ENCODE assay signal across 24 cellular contexts in genomic region chr9:69279730-69280127, GRCh38. TPM values are rescaled to one million over a fixed set of nuclear protein-coding genes. Genes with fewer than 3 reads are reported as not detected.
DNase-seq lines count a peak whose midpoint lies in the region; ATAC-seq, FAIRE-seq and TF ChIP-seq lines count a peak whose summit lies in the region.
"Had no signal": no experiment of that assay in that cellular context is flagged by ENCODE, and none has a peak within 500 bp of the region (broad histone marks: within the 10 kb centered on the region; RNA-seq: fewer than 3 reads in every experiment).

No MANE protein-coding gene starts in this region.

- H3K9me1 ChIP-seq in IMR-90 (ENCODE audit: insufficient read depth, low read length): no peaks in the 10 kb centered on the region

- ATAC-seq in IMR-90 (ENCODE audit: low read depth) (no peak), left cardiac atrium (no peak)
- ATAC-seq: GM23338 had no signal

- H3K9me3 ChIP-seq in left ventricle myocardium inferior (replicated peaks) (peaks cover 2% of the 10 kb centered on the region), IMR-90 (ENCODE audit: control insufficient read depth, insufficient read depth, low read length) (no peaks in the 10 kb centered on the region), mesenchymal stem cell (ENCODE audit: control insufficient read depth, low read length) (peaks cover 3% of the 10 kb centered on the region)
- H3K9me3 ChIP-seq: BE2C had no signal

- H3K27me3 ChIP-seq in left ventricle myocardium inferior (ENCODE audit: low read depth): no peaks in the 10 kb centered on the region
- peaks cover 3% of the 10 kb centered on the region; the same call in 1 of the 2 replicates for H3K27me3 ChIP-seq in IMR-90 (ENCODE audit: control insufficient read depth, insufficient read depth, low read length)
- no peaks in the 10 kb centered on the region for H3K27me3 ChIP-seq in mesenchymal stem cell (ENCODE audit: control insufficient read depth in 1 of 2, insufficient read depth in 1 of 2, low read length in 2 of 2)
- H3K27me3 ChIP-seq: BLaER1 treated with 17β-estradiol and CSF1 and Interleukin-3, amounts not matched to agents 10 nM and 100 nM had no signal

- intact Hi-C loops in left ventricle myocardium inferior (cut with micrococcal nuclease): no loop called here
- intact Hi-C loops in cardiac septum (cut with DNase I): no loop called here
- intact Hi-C loops in IMR-90 (cut with micrococcal nuclease): loop anchor here (10.0 kb wide), 1 partner anchor 355 kb away; no protein-coding TSS in a partner anchor
- intact Hi-C loops in left cardiac atrium (cut with DNase I): loop anchor here in 1 of 2 donors (10.0 kb wide), 1 partner anchor 45 kb away; the partner anchor contains the start of gene ENTREP1

- no peak for DNase-seq in left ventricle myocardium inferior
- no peak for DNase-seq in cardiac septum (ENCODE audit: low spot score)
- no peak for DNase-seq in IMR-90
- peak; percentile 9 for DNase-seq in mesenchymal stem cell
- DNase-seq in GM12891 (ENCODE audit: insufficient read length, low spot score): no peak
- DNase-seq in left cardiac atrium: no peak
- DNase-seq: ACHN; AML-193; BE2C; Calu3; CD4-positive, alpha-beta T cell; CD8-positive, alpha-beta memory T cell; DMS79 treated with DMSO at 0.1 percent for 48 hours; GF-D8; HFFc6 had no signal

- no peaks in the 10 kb centered on the region for H3K36me3 ChIP-seq in left ventricle myocardium inferior
- H3K36me3 ChIP-seq in IMR-90 (ENCODE audit: control insufficient read depth, insufficient read depth, low read length): no peaks in the 10 kb centered on the region
- no peaks in the 10 kb centered on the region for H3K36me3 ChIP-seq in mesenchymal stem cell (ENCODE audit: control insufficient read depth in 1 of 2, insufficient read depth in 2 of 2, low read depth in 1 of 2, low read length in 2 of 2)
- H3K36me3 ChIP-seq: BE2C; BLaER1 treated with 17β-estradiol and CSF1 and Interleukin-3, amounts not matched to agents 10 nM and 100 nM; HAP-1 had no signal

- no peak for FAIRE-seq in GM12891 (lab: Jason Lieb, UNC)
- FAIRE-seq: A204.1, GM19239, H54 had no signal

- H4K8ac ChIP-seq in IMR-90 (ENCODE audit: low read depth in 2 of 2, low read length in 2 of 2): no peak overlapping the region
- H4K8ac ChIP-seq in mesenchymal stem cell (ENCODE audit: low read length): no peak overlapping the region

- H3K9ac ChIP-seq in IMR-90 (ENCODE audit: low read depth, low read length): no peak overlapping the region
- no peak overlapping the region for H3K9ac ChIP-seq in mesenchymal stem cell (ENCODE audit: low read length)
- H3K9ac ChIP-seq: BLaER1 treated with 17β-estradiol and CSF1 and Interleukin-3, amounts not matched to agents 10 nM and 100 nM had no signal

- no peak for TF ChIP-seq RAD21 in IMR-90 (IDR thresholded peaks at IDR 0.05; ENCODE audit: low read length)

- no peak overlapping the region for H2AK9ac ChIP-seq in IMR-90 (replicated peaks; ENCODE audit: low read depth, low read length, poor library complexity)

- no TSS peak for BruUV-seq in IMR-90 (replicated peaks; lab: Mats Ljungman, UMichigan)

- H3K56ac ChIP-seq in IMR-90 (ENCODE audit: extremely low read depth, insufficient read depth, low read length): no peak overlapping the region

- H2BK15ac ChIP-seq in IMR-90 (ENCODE audit: low read depth, low read length) (no peak overlapping the region), mesenchymal stem cell (ENCODE audit: low read depth, poor library complexity, severe bottlenecking) (no peak overlapping the region)

- H3K79me1 ChIP-seq in IMR-90 (ENCODE audit: low read depth in 1 of 2, low read length in 2 of 2): no peaks in the 10 kb centered on the region
- H3K79me1 ChIP-seq in mesenchymal stem cell (replicated peaks; ENCODE audit: low read length, poor library complexity, severe bottlenecking): no peaks in the 10 kb centered on the region

- CTCF ChIA-PET in IMR-90 (lab: Yijun Ruan, JAX): interaction anchor here (1.0 kb wide), 1 partner anchor 56 kb away, joined by 3 read pairs; no protein-coding TSS in a partner anchor

- H3K14ac ChIP-seq in IMR-90 (replicated peaks; ENCODE audit: low read depth, low read length) (no peak overlapping the region), mesenchymal stem cell (ENCODE audit: low read length in 2 of 2) (no peak overlapping the region)

- H3K4me1 ChIP-seq in left ventricle myocardium inferior (peaks cover 5% of the 10 kb centered on the region), IMR-90 (ENCODE audit: control insufficient read depth, insufficient read depth, low read length) (no peaks in the 10 kb centered on the region), mesenchymal stem cell (ENCODE audit: control insufficient read depth, insufficient read depth, low read depth, low read length) (no peaks in the 10 kb centered on the region)
- H3K4me1 ChIP-seq: BE2C; BLaER1 treated with 17β-estradiol and CSF1 and Interleukin-3, amounts not matched to agents 10 nM and 100 nM had no signal

- TF ChIP-seq CTCF in left ventricle myocardium inferior (IDR thresholded peaks at IDR 0.05; ENCODE audit: borderline replicate concordance) (no peak), IMR-90 (conservative IDR thresholded peaks at IDR 0.05; ENCODE audit: low read depth, low read length) (no peak)

- no peak overlapping the region for H2BK20ac ChIP-seq in IMR-90 (ENCODE audit: low read depth, low read length)

- no CpG with 5 or more reads among the region's 3 CpGs for WGBS in IMR-90 (ENCODE audit: extremely low coverage in 2 of 2, insufficient read length in 1 of 2), 2 experiments
- 31% methylated on average over 1 of the region's 3 CpGs for whole genome bisulfite sequencing in mesenchymal stem cell

- H2AFZ ChIP-seq in IMR-90 (replicated peaks; ENCODE audit: low read length, poor library complexity): no peak overlapping the region
- no peak overlapping the region for H2AFZ ChIP-seq in mesenchymal stem cell (ENCODE audit: low read depth, low read length)
- H2AFZ ChIP-seq: GM23338 had no signal

- POLR2A ChIA-PET in IMR-90 (lab: Charles Lee; ENCODE audit: unreplicated experiment): no interaction called here

- H4K91ac ChIP-seq in IMR-90 (ENCODE audit: insufficient read depth, low read depth, low read length) (no peak overlapping the region), mesenchymal stem cell (ENCODE audit: low read length) (no peak overlapping the region)

- H2BK120ac ChIP-seq in IMR-90 (ENCODE audit: low read depth, low read length) (no peak overlapping the region), mesenchymal stem cell (ENCODE audit: low read depth, low read length) (no peak overlapping the region)

- no peak overlapping the region for H2BK5ac ChIP-seq in IMR-90 (ENCODE audit: low read depth, low read length, poor library complexity, severe bottlenecking)
- no peak overlapping the region for H2BK5ac ChIP-seq in mesenchymal stem cell (ENCODE audit: low read depth, low read length, poor library complexity, severe bottlenecking)

- H2AK5ac ChIP-seq in IMR-90 (ENCODE audit: low read depth, low read length) (no peak overlapping the region), mesenchymal stem cell (ENCODE audit: low read length, severe bottlenecking) (no peak overlapping the region)

- in situ Hi-C loops in IMR-90 (cut with MboI; ENCODE audit: low sequenced_read_pairs): no loop called here

- H3K4ac ChIP-seq in IMR-90 (ENCODE audit: low read depth, low read length) (no peak overlapping the region), mesenchymal stem cell (ENCODE audit: low read depth in 1 of 2, low read length in 2 of 2) (no peak overlapping the region)

- H3K23ac ChIP-seq in IMR-90 (ENCODE audit: low read depth, low read length): no peak overlapping the region
- no peak overlapping the region for H3K23ac ChIP-seq in mesenchymal stem cell (ENCODE audit: low read length in 2 of 2)

- no peak overlapping the region for H3K4me3 ChIP-seq in left ventricle myocardium inferior
- H3K4me3 ChIP-seq in IMR-90 (ENCODE audit: insufficient read depth, low read depth, low read length): no peak overlapping the region
- H3K4me3 ChIP-seq in mesenchymal stem cell (ENCODE audit: insufficient read depth in 1 of 2, low read depth in 1 of 2, low read length in 2 of 2): no peak overlapping the region
- H3K4me3 ChIP-seq: BLaER1 treated with 17β-estradiol and CSF1 and Interleukin-3, amounts not matched to agents 10 nM and 100 nM; GM23338; HAP-1 had no signal

- H3K27ac ChIP-seq in left ventricle myocardium inferior (replicated peaks): peak overlapping the region; percentile 6
- no peak overlapping the region for H3K27ac ChIP-seq in IMR-90 (ENCODE audit: insufficient read depth, low read length)
- no peak overlapping the region for H3K27ac ChIP-seq in mesenchymal stem cell (ENCODE audit: low read length, poor library complexity, severe bottlenecking)
- H3K27ac ChIP-seq: 22Rv1; BLaER1 treated with 17β-estradiol and CSF1 and Interleukin-3, amounts not matched to agents 10 nM and 100 nM had no signal

- no peak overlapping the region for H2BK12ac ChIP-seq in mesenchymal stem cell (ENCODE audit: low read length in 2 of 2)

- dilution Hi-C loops in IMR-90 (cut with HindIII; ENCODE audit: low sequenced_read_pairs, unreplicated experiment): no loop called here

- H4K20me1 ChIP-seq in IMR-90 (ENCODE audit: insufficient read depth, low read length): no peaks in the 10 kb centered on the region
- H4K20me1 ChIP-seq: BLaER1 treated with 17β-estradiol and CSF1 and Interleukin-3, amounts not matched to agents 10 nM and 100 nM had no signal

- no peak overlapping the region for H3K18ac ChIP-seq in IMR-90 (ENCODE audit: low read depth, low read length)
- H3K18ac ChIP-seq in mesenchymal stem cell (ENCODE audit: low read depth in 1 of 2, low read length in 2 of 2): no peak overlapping the region

- TF ChIP-seq POLR2A in IMR-90 (IDR thresholded peaks at IDR 0.05; ENCODE audit: low read depth, low read length) (no peak), GM12891 (IDR thresholded peaks at IDR 0.05; ENCODE audit: low read depth, low read length) (no peak)

- H3K4me2 ChIP-seq in IMR-90 (ENCODE audit: low read depth, low read length) (no peak overlapping the region), mesenchymal stem cell (ENCODE audit: low read length, poor library complexity, severe bottlenecking) (no peak overlapping the region)
- H3K4me2 ChIP-seq: BLaER1 treated with 17β-estradiol and CSF1 and Interleukin-3, amounts not matched to agents 10 nM and 100 nM; GM23338 had no signal

- no peak overlapping the region for H4K5ac ChIP-seq in IMR-90 (ENCODE audit: low read depth, low read length)

TF ChIP-seq in GM12891, 5 proteins besides CTCF, POLR2A, EP300 and RAD21 (continues in another document):
- TF ChIP-seq TAF1 (IDR thresholded peaks at IDR 0.05; ENCODE audit: low read depth, low read length): no peak
- TF ChIP-seq POLR2AphosphoS5 (IDR thresholded peaks at IDR 0.05; ENCODE audit: low read depth, low read length): no peak
- no peak for TF ChIP-seq SPI1 (IDR thresholded peaks at IDR 0.05; ENCODE audit: low read depth, low read length)

RNA-seq across cellular contexts. Expression of gene ENTREP1, which starts 45.3 kb away (rescaled TPM):
- total RNA-seq in left ventricle myocardium inferior (22.1 TPM), cardiac septum (25.1 TPM), IMR-90 (2012; rRNA removed) (not detected in 2 replicates), left cardiac atrium (10 to 100 TPM; 12.0 to 16.4 TPM)
- 0.04 TPM in 1 of 2 replicates, not detected in the other for polyA plus RNA-seq in IMR-90 (2012; rRNA removed)
- polyA plus RNA-seq in IMR-90 (2012; cell fraction: cytosol; rRNA removed): 0.02 TPM in 1 of 2 replicates, not detected in the other
- polyA plus RNA-seq in IMR-90 (2012; cell fraction: nucleus; rRNA removed; ENCODE audit: low replicate concordance): 0.09 and 0.10 TPM in 2 replicates
- polyA plus RNA-seq in mesenchymal stem cell (2013, experiment 1 of 2): 0.03 TPM
- 0.07 TPM for polyA plus RNA-seq in mesenchymal stem cell (2013, experiment 2 of 2)
- not detected for polyA plus RNA-seq in GM12891 (2012; ENCODE audit: low read depth, missing spikeins)
- total RNA-seq: CD8-positive, alpha-beta memory T cell; G401 had no signal
- polyA plus RNA-seq: CD14-positive monocyte; CD8-positive, alpha-beta memory T cell had no signal

Comparison
In these comparisons a context has a peak if more than half of its experiments do, and no peak if none do; other contexts are left out.
1. RNA of gene ENTREP1, which starts 45.3 kb away (total RNA-seq): 25.1 TPM in cardiac septum (single experiment), 22.1 TPM in left ventricle myocardium inferior (single experiment) and 12.0 to 16.4 TPM in left cardiac atrium; not detected in IMR-90; every median in the first group is over 10 times any median in the second.